Comparison of ENCODE assay signal across 13 cellular contexts in genomic region chr12:113860059-113860820, GRCh38.
DNase-seq lines count a peak whose midpoint lies in the region; ATAC-seq and TF ChIP-seq lines count a peak whose summit lies in the region.
"Had no signal": no experiment of that assay in that cellular context is flagged by ENCODE, and none has a peak within 500 bp of the region (broad histone marks: within the 10 kb centered on the region; RNA-seq: fewer than 3 reads in every experiment).

No MANE protein-coding gene starts in this region.

- CTCF ChIA-PET in HEK293 (lab: Yijun Ruan, JAX): interaction anchor here (0.6 to 1.1 kb wide), 2 partner anchors 10 to 435 kb away, joined by 3 to 4 read pairs; no protein-coding TSS in a partner anchor

- H3K79me2 ChIP-seq in mesendoderm (ENCODE audit: control insufficient read depth, insufficient read depth, low read length): no peaks in the 10 kb centered on the region
- H3K79me2 ChIP-seq: parathyroid adenoma had no signal

- peak; percentile 33 for DNase-seq in NCI-H1694 treated with DMSO at 0.1 percent for 48 hours (lab: John Stamatoyannopoulos, UW)
- DNase-seq in SHP77 treated with DMSO at 0.1 percent for 48 hours (lab: John Stamatoyannopoulos, UW): peak; percentile 33
- peak; percentile 77 for DNase-seq in mesendoderm
- DNase-seq: activated T-cell treated with anti-CD3 and anti-CD28 coated beads, Interleukin-2, amount 50 U/mL, for 4 hours; CD8-positive, alpha-beta T cell had no signal

- no peak overlapping the region for H3K9ac ChIP-seq in mesendoderm (ENCODE audit: low read length)
- H3K9ac ChIP-seq: parathyroid adenoma had no signal

- no peak overlapping the region for H3K27ac ChIP-seq in HEK293 (ENCODE audit: extremely low read depth, low read depth, low read length)
- no peak overlapping the region for H3K27ac ChIP-seq in mesendoderm (ENCODE audit: low read depth, low read length)
- H3K27ac ChIP-seq: parathyroid adenoma had no signal

- H3K9me3 ChIP-seq in HEK293 (ENCODE audit: control insufficient read depth, insufficient read depth, low read depth, low read length): no peaks in the 10 kb centered on the region

- no peak overlapping the region for H3K4ac ChIP-seq in mesendoderm (ENCODE audit: low read depth, low read length)

- peaks cover 0 to 5% of the 10 kb centered on the region in 2 experiments; a peak in 1 of 3 replicates for H3K36me3 ChIP-seq in HEK293 (ENCODE audit: control insufficient read depth in 2 of 2, insufficient read depth in 1 of 2, low read length in 2 of 2)
- no peaks in the 10 kb centered on the region for H3K36me3 ChIP-seq in mesendoderm (ENCODE audit: control insufficient read depth, insufficient read depth, low read length)

- peak overlapping the region; percentile 67 for H3K56ac ChIP-seq in mesendoderm (ENCODE audit: low read length)

- no peak overlapping the region for H2BK15ac ChIP-seq in mesendoderm (replicated peaks; ENCODE audit: low read depth)

- H2BK5ac ChIP-seq in mesendoderm (ENCODE audit: low read length): peak overlapping the region; percentile 47

- H3K27me3 ChIP-seq in mesendoderm (ENCODE audit: insufficient read depth, low read length, poor library complexity): no peaks in the 10 kb centered on the region

- H3K23ac ChIP-seq in mesendoderm (ENCODE audit: low read length): no peak overlapping the region

- no peak for TF ChIP-seq POLR2A in GM18505 (IDR thresholded peaks at IDR 0.05; ENCODE audit: borderline replicate concordance, extremely low read depth, insufficient read depth, insufficient read length)

- H3K4me2 ChIP-seq in mesendoderm (ENCODE audit: low read length): no peak overlapping the region

- H2BK120ac ChIP-seq in mesendoderm (ENCODE audit: low read depth, low read length): no peak overlapping the region

- no peak overlapping the region for H3K4me3 ChIP-seq in HEK293 (ENCODE audit: low read depth, low read length)
- no peak overlapping the region for H3K4me3 ChIP-seq in mesendoderm (ENCODE audit: low read length)
- H3K4me3 ChIP-seq: lung had no signal

- no peak for ATAC-seq in HG03139 (IDR thresholded peaks at IDR 0.05; ENCODE audit: unreplicated experiment)
- ATAC-seq in HG02642 (IDR thresholded peaks at IDR 0.05; ENCODE audit: poor library complexity, unreplicated experiment): no peak
- no peak for ATAC-seq in GM18861 (IDR thresholded peaks at IDR 0.05; ENCODE audit: unreplicated experiment)
- no peak for ATAC-seq in GM18505 (IDR thresholded peaks at IDR 0.05; ENCODE audit: unreplicated experiment)
- ATAC-seq: activated CD4-positive, CD25-positive, alpha-beta regulatory T cell treated with anti-CD3 and anti-CD28 coated beads, Interleukin-2, amount 50 U/mL, for 24 hours; activated T-cell treated with anti-CD3 and anti-CD28 coated beads, Interleukin-2, amount 50 U/mL, for 4 hours; CD8-positive, alpha-beta T cell had no signal

- H3K79me1 ChIP-seq in mesendoderm (ENCODE audit: low read length): no peaks in the 10 kb centered on the region

- no peak overlapping the region for H4K8ac ChIP-seq in mesendoderm (ENCODE audit: low read depth, low read length)

- no CpG with 5 or more reads among the region's 17 CpGs for WGBS in mesendoderm (ENCODE audit: extremely low coverage, insufficient coverage, low lambda C conversion rate)

- H2AK5ac ChIP-seq in mesendoderm (ENCODE audit: low read length): peak overlapping the region; percentile 57

- H3K4me1 ChIP-seq in HEK293 (ENCODE audit: control insufficient read depth, insufficient read depth, low read length) (peaks cover 3% of the 10 kb centered on the region; the same call in 1 of the 2 replicates), mesendoderm (ENCODE audit: control insufficient read depth, low read depth, low read length) (peaks cover 23% of the 10 kb centered on the region)
- H3K4me1 ChIP-seq: parathyroid adenoma had no signal

- TF ChIP-seq CTCF in HEK293 (tag by site-specific recombination; IDR thresholded peaks at IDR 0.05): no peak

- H3K18ac ChIP-seq in mesendoderm (ENCODE audit: low read length): peak overlapping the region; percentile 8

- POLR2A ChIA-PET in HEK293 (lab: Yijun Ruan, JAX): no interaction called here

- no peak overlapping the region for H4K5ac ChIP-seq in mesendoderm (ENCODE audit: low read length)

TF ChIP-seq in HEK293, 187 proteins besides CTCF, POLR2A, EP300 and RAD21:
- TF ChIP-seq, protein P1, sequence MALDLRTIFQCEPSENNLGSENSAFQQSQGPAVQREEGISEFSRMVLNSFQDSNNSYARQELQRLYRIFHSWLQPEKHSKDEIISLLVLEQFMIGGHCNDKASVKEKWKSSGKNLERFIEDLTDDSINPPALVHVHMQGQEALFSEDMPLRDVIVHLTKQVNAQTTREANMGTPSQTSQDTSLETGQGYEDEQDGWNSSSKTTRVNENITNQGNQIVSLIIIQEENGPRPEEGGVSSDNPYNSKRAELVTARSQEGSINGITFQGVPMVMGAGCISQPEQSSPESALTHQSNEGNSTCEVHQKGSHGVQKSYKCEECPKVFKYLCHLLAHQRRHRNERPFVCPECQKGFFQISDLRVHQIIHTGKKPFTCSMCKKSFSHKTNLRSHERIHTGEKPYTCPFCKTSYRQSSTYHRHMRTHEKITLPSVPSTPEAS (tag by site-specific recombination; IDR thresholded peaks at IDR 0.05): no peak
- TF ChIP-seq ZNF449 (tag by site-specific recombination; IDR thresholded peaks at IDR 0.05) (no peak), ZNF561 (tag by site-specific recombination; IDR thresholded peaks at IDR 0.05; ENCODE audit: borderline replicate concordance) (no peak), ZNF10 (tag by site-specific recombination; IDR thresholded peaks at IDR 0.05) (no peak), SP2 (tag by site-specific recombination; IDR thresholded peaks at IDR 0.05) (no peak), FEZF1 (tag by site-specific recombination; IDR thresholded peaks at IDR 0.05) (no peak), ZIC2 (tag by site-specific recombination; IDR thresholded peaks at IDR 0.05) (peak; percentile 23; the same call in 1 of the 2 replicates), ZNF274 (IDR thresholded peaks at IDR 0.05; ENCODE audit: low read length) (no peak), ZNF274 (tag by site-specific recombination; IDR thresholded peaks at IDR 0.05; ENCODE audit: borderline replicate concordance) (no peak)
TF ChIP-seq in HEK293: peak in this region for 1.
